ENCODE assay signal across 19 cellular contexts in the genomic region with DNA sequence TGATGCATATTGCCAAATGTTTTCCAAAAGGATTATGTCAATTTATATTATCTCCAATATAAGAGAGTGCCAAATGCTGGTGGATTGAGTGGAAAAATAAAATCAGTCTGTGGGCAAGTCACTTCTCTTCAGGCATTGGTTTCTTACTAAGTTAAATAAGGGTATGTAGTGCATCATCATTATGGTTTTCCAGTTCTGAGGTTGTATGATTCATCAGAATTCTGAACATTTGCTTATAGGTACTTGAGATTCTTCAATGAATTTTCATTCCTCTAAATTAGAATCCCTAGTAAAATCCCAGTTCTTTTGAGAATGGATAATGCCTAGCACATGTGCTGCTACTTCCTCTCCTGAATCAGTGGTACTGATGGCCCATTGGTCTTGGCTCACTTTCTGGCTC.
DNase-seq lines count a peak whose midpoint lies in the region; ATAC-seq, FAIRE-seq and TF ChIP-seq lines count a peak whose summit lies in the region.
"Had no signal": no experiment of that assay in that cellular context is flagged by ENCODE, and none has a peak within 500 bp of the region (broad histone marks: within the 10 kb centered on the region; RNA-seq: fewer than 3 reads in every experiment).

No MANE protein-coding gene starts in this region.

- no peaks in the 10 kb centered on the region for H3K36me3 ChIP-seq in bronchial epithelial cell (ENCODE audit: control insufficient read depth, insufficient read depth, low read length)
- H3K36me3 ChIP-seq: BLaER1 treated with 17β-estradiol and CSF1 and Interleukin-3, amounts not matched to agents 10 nM and 100 nM had no signal

- no peak overlapping the region for H3K27ac ChIP-seq in foreskin keratinocyte
- H3K27ac ChIP-seq: BLaER1 treated with 17β-estradiol and CSF1 and Interleukin-3, amounts not matched to agents 10 nM and 100 nM; HL-60 had no signal

- ATAC-seq in foreskin keratinocyte (peak; percentile 24), GM18861 (IDR thresholded peaks at IDR 0.05; ENCODE audit: unreplicated experiment) (no peak), left colon (no peak)
- ATAC-seq: CD8-positive, alpha-beta T cell; HCT116 had no signal

- no peak overlapping the region for H3K4me3 ChIP-seq in bronchial epithelial cell (ENCODE audit: low read depth, low read length)
- H3K4me3 ChIP-seq: BLaER1 treated with 17β-estradiol and CSF1 and Interleukin-3, amounts not matched to agents 10 nM and 100 nM had no signal

- no peak for TF ChIP-seq CTCF in bronchial epithelial cell (IDR thresholded peaks at IDR 0.05; ENCODE audit: insufficient read depth, low read length, severe bottlenecking)
- no peak for TF ChIP-seq CTCF in foreskin keratinocyte (conservative IDR thresholded peaks at IDR 0.05)
- TF ChIP-seq CTCF in GM10266 (IDR thresholded peaks at IDR 0.05; ENCODE audit: control insufficient read depth, insufficient read depth, low read depth, missing control alignments), result no peak

- intact Hi-C loops in left colon (cut with DNase I, micrococcal nuclease), result no loop called here

- FAIRE-seq in bronchial epithelial cell (lab: Jason Lieb, UNC), result no peak
- FAIRE-seq: GM12891 had no signal

- peaks cover 5% of the 10 kb centered on the region for H3K4me1 ChIP-seq in foreskin keratinocyte
- H3K4me1 ChIP-seq: BLaER1 treated with 17β-estradiol and CSF1 and Interleukin-3, amounts not matched to agents 10 nM and 100 nM had no signal

- H3K27me3 ChIP-seq in bronchial epithelial cell (ENCODE audit: control insufficient read depth, insufficient read depth, low read length) (no peaks in the 10 kb centered on the region), foreskin keratinocyte (no peaks in the 10 kb centered on the region)
- H3K27me3 ChIP-seq: BLaER1 treated with 17β-estradiol and CSF1 and Interleukin-3, amounts not matched to agents 10 nM and 100 nM had no signal

- peak; percentile 8 for DNase-seq in EH (ENCODE audit: low read depth)
- DNase-seq in bronchial epithelial cell (ENCODE audit: low read depth), result peak; percentile 38
- DNase-seq in foreskin keratinocyte, result no peak
- DNase-seq in GM10266 (ENCODE audit: extremely low spot score), result no peak
- DNase-seq in left colon, result no peak
- no peak for DNase-seq in NCI-H526 (lab: John Stamatoyannopoulos, UW)
- DNase-seq: 8988T; Calu3; CD8-positive, alpha-beta T cell; DMS79 treated with DMSO at 0.1 percent for 48 hours; EL; GOT3; H7; HFFc6 had no signal

Comparison
In these comparisons a context has a peak if more than half of its experiments do, and no peak if none do; other contexts are left out.
1. DNase-seq: peak in EH (single experiment) and bronchial epithelial cell (single experiment); none in foreskin keratinocyte (0 of 2), GM10266 (single experiment), left colon (0 of 2) and NCI-H526 (0 of 2).